In genomic region chr12:116590561-116590960, GRCh38 we compare ENCODE assay signal across 15 cellular contexts. TPM values are rescaled to one million over a fixed set of nuclear protein-coding genes. Genes with fewer than 3 reads are reported as not detected.
DNase-seq lines count a peak whose midpoint lies in the region; ATAC-seq and TF ChIP-seq lines count a peak whose summit lies in the region.
"Had no signal": no experiment of that assay in that cellular context is flagged by ENCODE, and none has a peak within 500 bp of the region (broad histone marks: within the 10 kb centered on the region; RNA-seq: fewer than 3 reads in every experiment).

No MANE protein-coding gene starts in this region.

- H3K27me3 ChIP-seq in Panc1 (ENCODE audit: control insufficient read depth, insufficient read depth, low read length) = no peaks in the 10 kb centered on the region
- no peaks in the 10 kb centered on the region for H3K27me3 ChIP-seq in liver (ENCODE audit: control insufficient read depth in 4 of 4, insufficient read depth in 4 of 4, low read length in 3 of 4)
- H3K27me3 ChIP-seq: left lung, neural progenitor cell had no signal

- H3K36me3 ChIP-seq in Panc1 (ENCODE audit: control insufficient read depth, insufficient read depth, low read length) (no peaks in the 10 kb centered on the region), liver (ENCODE audit: control insufficient read depth in 4 of 4, insufficient read depth in 3 of 4, low read depth in 1 of 4, low read length in 3 of 4) (no peaks in the 10 kb centered on the region)
- H3K36me3 ChIP-seq: left lung, neural progenitor cell, WERI-Rb-1 had no signal

- CTCF ChIA-PET in Panc1 (lab: Charles Lee) = no interaction called here

- ATAC-seq in Panc1 = peak; percentile 74
- no peak for ATAC-seq in GM21737 (IDR thresholded peaks at IDR 0.05; ENCODE audit: unreplicated experiment)
- no peak for ATAC-seq in HG02642 (IDR thresholded peaks at IDR 0.05; ENCODE audit: poor library complexity, unreplicated experiment)
- ATAC-seq: esophagus mucosa, left lung had no signal

- POLR2A ChIA-PET in Panc1 (lab: Charles Lee) = no interaction called here

- BruUV-seq in Panc1 (replicated peaks; lab: Mats Ljungman, UMichigan) = no TSS peak

- peak; percentile 7 for DNase-seq in Caki2 (ENCODE audit: low read depth)
- no peak for DNase-seq in Panc1 (ENCODE audit: low read depth, low spot score)
- DNase-seq in ecto neural progenitor cell (ENCODE audit: low spot score) = no peak
- DNase-seq: activated naive CD8-positive, alpha-beta T cell treated with anti-CD3 and anti-CD28 coated beads, Interleukin-2, amount 10 ng/mL, durations not matched to agents 7 days and 5 days; left lung; NCI-H446 treated with DMSO at 0.1 percent for 48 hours; Right ventricle myocardium superior; WERI-Rb-1 had no signal

- no peak overlapping the region for H3K4me3 ChIP-seq in Panc1 (ENCODE audit: low read depth in 2 of 2, low read length in 2 of 2)
- H3K4me3 ChIP-seq in liver (ENCODE audit: low read depth in 1 of 3, low read length in 3 of 3) = no peak overlapping the region
- H3K4me3 ChIP-seq: left lung, neural progenitor cell had no signal

- no peak overlapping the region for H3K9ac ChIP-seq in liver (ENCODE audit: low read depth in 1 of 2, low read length in 2 of 2)
- H3K9ac ChIP-seq: neural progenitor cell had no signal

- no peak for TF ChIP-seq EP300 in Ishikawa (IDR thresholded peaks at IDR 0.05; ENCODE audit: borderline replicate concordance)

- H3K4me1 ChIP-seq in Panc1 (ENCODE audit: control insufficient read depth, insufficient read depth, low read length) (peaks cover 11% of the 10 kb centered on the region), liver (ENCODE audit: control insufficient read depth in 4 of 4, insufficient read depth in 4 of 4, low read length in 3 of 4) (peaks cover 4 to 10% (median 8%) of the 10 kb centered on the region in 4 donors)

- in situ Hi-C loops in Caki2 (cut with HindIII; ENCODE audit: low pct_unique_long_range_greater_than_20kb, low sequenced_read_pairs) (no loop called here), Panc1 (cut with HindIII; ENCODE audit: low pct_unique_long_range_greater_than_20kb, low sequenced_read_pairs) (no loop called here)

- peak; percentile 7; the same call in 1 of the 2 replicates for TF ChIP-seq RAD21 in Ishikawa (IDR thresholded peaks at IDR 0.05; ENCODE audit: low read depth)
- TF ChIP-seq RAD21 in liver (IDR thresholded peaks at IDR 0.05) = peak; percentile 22 to 39

- H3K9me3 ChIP-seq in Panc1 (ENCODE audit: control insufficient read depth, insufficient read depth, low read depth, low read length) (no peaks in the 10 kb centered on the region), liver (ENCODE audit: control insufficient read depth in 4 of 4, low read length in 3 of 4) (no peaks in the 10 kb centered on the region)
- H3K9me3 ChIP-seq: left lung had no signal

- TF ChIP-seq CTCF in Panc1 (IDR thresholded peaks at IDR 0.05) (no peak), liver (IDR thresholded peaks at IDR 0.05; ENCODE audit: low read depth, low read length, missing input control) (no peak)

- WGBS in liver = 29% methylated on average over 1 of the region's 1 CpG

- intact Hi-C loops in Panc1 (cut with micrococcal nuclease; ENCODE audit: unreplicated experiment) = loop anchor here (10.0 kb wide), 1 partner anchor 136 kb away; no protein-coding TSS in a partner anchor

- H3K27ac ChIP-seq in Panc1 (ENCODE audit: low read length) = no peak overlapping the region
- no peak overlapping the region for H3K27ac ChIP-seq in liver (ENCODE audit: low read depth in 1 of 2, low read length in 2 of 2)
- H3K27ac ChIP-seq: left lung, neural progenitor cell, WERI-Rb-1 had no signal

TF ChIP-seq in Ishikawa, 13 proteins besides CTCF, POLR2A, EP300 and RAD21:
- TF ChIP-seq NFIC (IDR thresholded peaks at IDR 0.05) (peak; percentile 53; the same call in 1 of the 2 replicates), TCF12 (IDR thresholded peaks at IDR 0.05; ENCODE audit: low read depth) (no peak)
- TF ChIP-seq, protein P1, sequence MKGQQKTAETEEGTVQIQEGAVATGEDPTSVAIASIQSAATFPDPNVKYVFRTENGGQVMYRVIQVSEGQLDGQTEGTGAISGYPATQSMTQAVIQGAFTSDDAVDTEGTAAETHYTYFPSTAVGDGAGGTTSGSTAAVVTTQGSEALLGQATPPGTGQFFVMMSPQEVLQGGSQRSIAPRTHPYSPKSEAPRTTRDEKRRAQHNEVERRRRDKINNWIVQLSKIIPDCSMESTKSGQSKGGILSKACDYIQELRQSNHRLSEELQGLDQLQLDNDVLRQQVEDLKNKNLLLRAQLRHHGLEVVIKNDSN (IDR thresholded peaks at IDR 0.05) = no peak
TF ChIP-seq in Ishikawa: peak in this region for 1.

TF ChIP-seq in liver, 16 proteins besides CTCF, POLR2A, EP300 and RAD21:
- TF ChIP-seq JUND (IDR thresholded peaks at IDR 0.05) = no peak
- no peak for TF ChIP-seq REST (IDR thresholded peaks at IDR 0.05)
- TF ChIP-seq, protein P2, sequence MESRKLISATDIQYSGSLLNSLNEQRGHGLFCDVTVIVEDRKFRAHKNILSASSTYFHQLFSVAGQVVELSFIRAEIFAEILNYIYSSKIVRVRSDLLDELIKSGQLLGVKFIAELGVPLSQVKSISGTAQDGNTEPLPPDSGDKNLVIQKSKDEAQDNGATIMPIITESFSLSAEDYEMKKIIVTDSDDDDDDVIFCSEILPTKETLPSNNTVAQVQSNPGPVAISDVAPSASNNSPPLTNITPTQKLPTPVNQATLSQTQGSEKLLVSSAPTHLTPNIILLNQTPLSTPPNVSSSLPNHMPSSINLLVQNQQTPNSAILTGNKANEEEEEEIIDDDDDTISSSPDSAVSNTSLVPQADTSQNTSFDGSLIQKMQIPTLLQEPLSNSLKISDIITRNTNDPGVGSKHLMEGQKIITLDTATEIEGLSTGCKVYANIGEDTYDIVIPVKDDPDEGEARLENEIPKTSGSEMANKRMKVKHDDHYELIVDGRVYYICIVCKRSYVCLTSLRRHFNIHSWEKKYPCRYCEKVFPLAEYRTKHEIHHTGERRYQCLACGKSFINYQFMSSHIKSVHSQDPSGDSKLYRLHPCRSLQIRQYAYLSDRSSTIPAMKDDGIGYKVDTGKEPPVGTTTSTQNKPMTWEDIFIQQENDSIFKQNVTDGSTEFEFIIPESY (IDR thresholded peaks at IDR 0.05) = no peak
- TF ChIP-seq HNF4A (conservative IDR thresholded peaks at IDR 0.05) = no peak
- TF ChIP-seq YY1 (IDR thresholded peaks at IDR 0.05) = no peak
- TF ChIP-seq EGR1 (IDR thresholded peaks at IDR 0.05; ENCODE audit: low read depth in 2 of 2) = no peak
- TF ChIP-seq RXRA (IDR thresholded peaks at IDR 0.05) = no peak

RNA-seq across cellular contexts. Expression of gene MAP1LC3B2, which starts 31.4 kb away (rescaled TPM):
- 2.7 TPM in 1 of 2 replicates, not detected in the other for total RNA-seq in Caki2 (2014; rRNA removed; shearing (Covaris generic); ENCODE audit: low replicate concordance)
- total RNA-seq in Panc1 (2021; ENCODE audit: unreplicated experiment) = 1.9 TPM
- polyA plus RNA-seq in Panc1 (2012; ENCODE audit: insufficient read length) = 9.4 TPM
- total RNA-seq in liver = not detected
- 1 to 10 TPM; 1.3 to 7.7 TPM for polyA plus RNA-seq in liver
- total RNA-seq: skeletal muscle tissue had no signal
